In the genomic region with DNA sequence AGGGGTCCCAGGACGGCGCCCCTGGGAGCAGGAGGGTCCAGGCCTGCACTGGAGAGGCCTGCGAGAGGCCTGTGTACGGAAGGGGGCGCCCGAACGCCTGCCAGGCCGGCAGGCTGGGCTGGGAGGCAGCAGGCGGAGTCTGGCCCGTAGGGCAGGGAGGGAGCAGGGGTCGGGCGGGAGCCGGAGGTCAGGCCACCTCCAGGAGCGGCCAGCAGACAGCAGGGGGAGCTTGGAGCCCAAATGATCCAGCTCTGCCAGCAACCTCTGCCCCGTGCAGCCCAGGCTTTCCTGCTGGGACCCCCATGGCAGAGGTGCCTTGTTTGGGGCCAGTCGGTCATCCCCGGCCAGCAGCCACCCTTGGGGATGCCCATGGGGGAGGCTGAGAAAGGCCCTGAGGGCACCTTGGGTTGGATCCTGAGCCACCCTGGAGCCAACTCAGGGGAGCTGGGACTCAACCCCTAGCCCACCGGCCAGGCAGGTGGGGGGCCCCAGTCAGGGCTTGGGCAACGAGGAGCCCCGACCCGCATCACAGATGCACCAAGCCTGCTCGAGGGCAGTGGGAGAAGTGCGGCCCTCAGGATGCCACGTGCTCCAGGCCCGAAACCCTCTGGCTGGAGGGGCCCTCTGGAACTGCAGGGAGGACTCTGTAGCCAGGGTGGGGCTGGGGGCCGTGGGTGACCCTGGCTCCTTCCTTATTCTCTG, we compare ENCODE assay signal across 10 cellular contexts. TPM values are rescaled to one million over a fixed set of nuclear protein-coding genes. Genes with fewer than 3 reads are reported as not detected.
DNase-seq lines count a peak whose midpoint lies in the region; ATAC-seq and TF ChIP-seq lines count a peak whose summit lies in the region.
"Had no signal": no experiment of that assay in that cellular context is flagged by ENCODE, and none has a peak within 500 bp of the region (broad histone marks: within the 10 kb centered on the region; RNA-seq: fewer than 3 reads in every experiment).

No MANE protein-coding gene starts in this region.

- 57% methylated on average over 22 to 26 of the region's 26 CpGs for WGBS in lung, 2 donors

- H3K27me3 ChIP-seq in lung (ENCODE audit: control insufficient read depth, insufficient read depth): no peaks in the 10 kb centered on the region
- no peaks in the 10 kb centered on the region for H3K27me3 ChIP-seq in vagina

- H3K4me1 ChIP-seq in lung (ENCODE audit: control insufficient read depth in 2 of 2, insufficient read depth in 2 of 2, low read length in 2 of 2) (peaks cover 0 to 5% of the 10 kb centered on the region in 2 donors), vagina (peaks cover 31% of the 10 kb centered on the region)

- H3K9me3 ChIP-seq in lung (ENCODE audit: control insufficient read depth in 2 of 2, insufficient read depth in 1 of 2, low read length in 1 of 2) (no peaks in the 10 kb centered on the region), vagina (no peaks in the 10 kb centered on the region)

- no peak overlapping the region for H3K4me3 ChIP-seq in astrocyte of the spinal cord (ENCODE audit: low read depth, low read length)
- no peak overlapping the region for H3K4me3 ChIP-seq in lung
- no peak overlapping the region for H3K4me3 ChIP-seq in vagina
- H3K4me3 ChIP-seq: dorsolateral prefrontal cortex had no signal

- H3K36me3 ChIP-seq in lung (ENCODE audit: control insufficient read depth in 2 of 2, insufficient read depth in 2 of 2, low read length in 2 of 2) (no peaks in the 10 kb centered on the region), vagina (no peaks in the 10 kb centered on the region)

- ATAC-seq in lung (ENCODE audit: insufficient read depth, low FRiP score) (no peak), HG03439 (IDR thresholded peaks at IDR 0.05; ENCODE audit: unreplicated experiment) (no peak)

- no peak for TF ChIP-seq POLR2A in vagina (IDR thresholded peaks at IDR 0.05)

- peak in 45 of 76 experiments; percentile 7 to 75 (median 34) for DNase-seq in HUDEP-2 (lab: John Stamatoyannopoulos, UW; ENCODE audit: unreplicated experiment in 76 of 76)
- DNase-seq in astrocyte of the spinal cord (ENCODE audit: low read depth, low spot score): no peak
- peak; percentile 55 for DNase-seq in lung (ENCODE audit: low spot score)
- no peak for DNase-seq in NCI-H1105 (lab: John Stamatoyannopoulos, UW)
- DNase-seq in vagina (ENCODE audit: extremely low spot score in 2 of 2): no peak
- DNase-seq in NCI-H2171 treated with DMSO at 0.1 percent for 48 hours (lab: John Stamatoyannopoulos, UW): no peak
- DNase-seq: NCI-H446 had no signal

- TF ChIP-seq CTCF in C4-2B (conservative IDR thresholded peaks at IDR 0.05) (peak; percentile 67), astrocyte of the spinal cord (IDR thresholded peaks at IDR 0.05; ENCODE audit: low read depth, low read length) (peak; percentile 67), lung (IDR thresholded peaks at IDR 0.05; ENCODE audit: control extremely low read depth, extremely low read depth) (peak; percentile 4), vagina (IDR thresholded peaks at IDR 0.05) (no peak)

- H3K27ac ChIP-seq in C4-2B (no peak overlapping the region), lung (ENCODE audit: low read depth in 1 of 2, low read length in 1 of 2) (no peak overlapping the region), vagina (no peak overlapping the region)
- H3K27ac ChIP-seq: dorsolateral prefrontal cortex had no signal

- in situ Hi-C loops in astrocyte of the spinal cord (cut with HindIII; ENCODE audit: low sequenced_read_pairs): no loop called here

- intact Hi-C loops in vagina (cut with DNase I): no loop called here

RNA-seq across cellular contexts. Expression of gene SYT8, which starts 9.6 kb away (rescaled TPM):
- total RNA-seq in lung (10 to 100 TPM in 1 of 2 donors, 1 to 10 TPM in 1; 2.7 to 40.6 TPM), vagina (1.2 TPM)
- polyA plus RNA-seq in lung: 10 to 100 TPM; 15.0 to 18.9 TPM

RNA-seq across cellular contexts. Expression of gene TNNI2, which starts 13.6 kb away (rescaled TPM):
- total RNA-seq in lung (10 to 100 TPM in 1 of 2 donors, 1 to 10 TPM in 1; 3.1 to 14.3 TPM), vagina (not detected)
- polyA plus RNA-seq in lung: 10 to 100 TPM; 10.1 to 35.8 TPM

RNA-seq across cellular contexts. Expression of gene LSP1, which starts 27.7 kb away (rescaled TPM):
- total RNA-seq in lung (10 to 100 TPM; 44.9 to 72.1 TPM), vagina (32.7 TPM)
- polyA plus RNA-seq in lung: 100 to 1,000 TPM in 1 of 2 donors, 10 to 100 TPM in 1; 95.7 to 121 TPM

Comparison
In these comparisons a context has a peak if more than half of its experiments do, and no peak if none do; other contexts are left out.
1. CTCF ChIP-seq: peak in C4-2B (single experiment), astrocyte of the spinal cord (single experiment) and lung (single experiment); none in vagina (0 of 3).
2. DNase-seq: peak in HUDEP-2 (45 of 76) and lung (single experiment); none in astrocyte of the spinal cord (single experiment), NCI-H1105 (single experiment), vagina (0 of 2) and NCI-H2171 treated with DMSO at 0.1 percent for 48 hours (single experiment).